Comparison of ENCODE assay signal across 3 cellular contexts in the genomic region with DNA sequence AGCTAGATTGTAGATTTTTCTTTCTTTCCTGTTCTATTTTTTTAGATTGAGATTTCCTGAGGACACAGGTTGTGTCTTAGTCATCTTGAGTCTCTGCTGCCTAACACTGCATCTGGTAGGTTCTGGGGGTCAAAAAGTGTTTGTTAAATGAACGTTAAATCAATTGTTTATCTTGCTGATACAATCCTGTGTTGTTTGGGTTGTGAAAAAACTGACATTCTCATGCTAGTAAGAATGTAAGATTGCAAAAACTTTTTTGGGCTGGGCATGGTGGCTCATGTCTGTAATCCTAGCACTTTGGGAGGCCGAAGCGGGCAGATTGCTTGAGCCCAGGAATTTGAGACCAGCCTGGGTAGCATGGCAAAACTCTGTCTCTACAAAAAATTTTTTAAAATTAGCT.
TF ChIP-seq lines count a peak whose summit lies in the region.

No MANE protein-coding gene starts in this region.

TF ChIP-seq in IMR-90, 13 proteins besides CTCF, POLR2A, EP300 and RAD21:
- TF ChIP-seq BHLHE40 (IDR thresholded peaks at IDR 0.05; ENCODE audit: low read depth, low read length), result no peak
- no peak for TF ChIP-seq MAZ (IDR thresholded peaks at IDR 0.05; ENCODE audit: borderline replicate concordance, low read depth, low read length)
- TF ChIP-seq SMC3 (IDR thresholded peaks at IDR 0.05; ENCODE audit: low read depth, low read length), result no peak
- no peak for TF ChIP-seq RFX5 (IDR thresholded peaks at IDR 0.05; ENCODE audit: low read depth, low read length)

TF ChIP-seq in SK-N-SH treated with all-trans-retinoic acid at 6 μM for 48 hours, 23 proteins besides CTCF, POLR2A, EP300 and RAD21:
- TF ChIP-seq TCF4 (CRISPR knock-in tag; IDR thresholded peaks at IDR 0.05; ENCODE audit: borderline replicate concordance), result no peak
- no peak for TF ChIP-seq ZNF70 (CRISPR knock-in tag; IDR thresholded peaks at IDR 0.05)
- TF ChIP-seq GLIS3 (CRISPR knock-in tag; IDR thresholded peaks at IDR 0.05), result no peak
- TF ChIP-seq PATZ1 (CRISPR knock-in tag; IDR thresholded peaks at IDR 0.05; ENCODE audit: borderline replicate concordance), result no peak
- no peak for TF ChIP-seq ISL1 (CRISPR knock-in tag; IDR thresholded peaks at IDR 0.05)
- no peak for TF ChIP-seq BACH2 (CRISPR knock-in tag; IDR thresholded peaks at IDR 0.05; ENCODE audit: borderline replicate concordance)
- TF ChIP-seq ZNF8 (CRISPR knock-in tag; IDR thresholded peaks at IDR 0.05), result no peak
- TF ChIP-seq OSR1 (CRISPR knock-in tag; IDR thresholded peaks at IDR 0.05), result no peak
- no peak for TF ChIP-seq RARB (CRISPR knock-in tag; IDR thresholded peaks at IDR 0.05)
- no peak for TF ChIP-seq POU6F1 (CRISPR knock-in tag; IDR thresholded peaks at IDR 0.05; ENCODE audit: borderline replicate concordance, low read depth)
- no peak for TF ChIP-seq CSDC2 (CRISPR knock-in tag; IDR thresholded peaks at IDR 0.05)
- TF ChIP-seq CSRNP3 (CRISPR knock-in tag; IDR thresholded peaks at IDR 0.05), result no peak
- no peak for TF ChIP-seq ARNTL (CRISPR knock-in tag; IDR thresholded peaks at IDR 0.05; ENCODE audit: borderline replicate concordance, low read depth)
- no peak for TF ChIP-seq ESRRG (CRISPR knock-in tag; IDR thresholded peaks at IDR 0.05)

TF ChIP-seq in HEK293T, 16 proteins besides CTCF, POLR2A, EP300 and RAD21:
- TF ChIP-seq FOXA1 (IDR thresholded peaks at IDR 0.05) (no peak), ELF4 (IDR thresholded peaks at IDR 0.05) (no peak), SP1 (IDR thresholded peaks at IDR 0.05) (no peak), FOXK2 (IDR thresholded peaks at IDR 0.05) (no peak), HDGF (IDR thresholded peaks at IDR 0.05; ENCODE audit: borderline replicate concordance) (no peak), TARDBP (IDR thresholded peaks at IDR 0.05) (no peak), CTBP1 (IDR thresholded peaks at IDR 0.05; ENCODE audit: borderline replicate concordance) (no peak), NFRKB (IDR thresholded peaks at IDR 0.05) (no peak)
- TF ChIP-seq, protein P1, sequence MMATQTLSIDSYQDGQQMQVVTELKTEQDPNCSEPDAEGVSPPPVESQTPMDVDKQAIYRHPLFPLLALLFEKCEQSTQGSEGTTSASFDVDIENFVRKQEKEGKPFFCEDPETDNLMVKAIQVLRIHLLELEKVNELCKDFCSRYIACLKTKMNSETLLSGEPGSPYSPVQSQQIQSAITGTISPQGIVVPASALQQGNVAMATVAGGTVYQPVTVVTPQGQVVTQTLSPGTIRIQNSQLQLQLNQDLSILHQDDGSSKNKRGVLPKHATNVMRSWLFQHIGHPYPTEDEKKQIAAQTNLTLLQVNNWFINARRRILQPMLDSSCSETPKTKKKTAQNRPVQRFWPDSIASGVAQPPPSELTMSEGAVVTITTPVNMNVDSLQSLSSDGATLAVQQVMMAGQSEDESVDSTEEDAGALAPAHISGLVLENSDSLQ (IDR thresholded peaks at IDR 0.05), result no peak
